In genomic region chr4:64713256-64713840, GRCh38 we compare ENCODE assay signal across 8 cellular contexts.
A peak's percentile ranks its signal among the peaks of the same experiment; 100 is the strongest.
DNase-seq lines count a peak whose midpoint lies in the region; ATAC-seq and FAIRE-seq lines count a peak whose summit lies in the region.

No MANE protein-coding gene starts in this region.

- no peak for FAIRE-seq in HTR-8/SVneo (lab: Jason Lieb, UNC)

- ATAC-seq in GM18858 (IDR thresholded peaks at IDR 0.05; ENCODE audit: unreplicated experiment) (peak; percentile 76), HG03432 (IDR thresholded peaks at IDR 0.05; ENCODE audit: unreplicated experiment) (peak; percentile 74)

- in situ Hi-C loops in SK-MEL-5 (cut with HindIII; ENCODE audit: low pct_unique_long_range_greater_than_20kb, low sequenced_read_pairs): no loop called here

- DNase-seq in AML-193 (lab: John Stamatoyannopoulos, UW) (peak; percentile 23 to 37), SK-MEL-5 (ENCODE audit: low read depth, low spot score) (peak; percentile 59), inferior parietal cortex (ENCODE audit: extremely low spot score) (peak; percentile 38), NCI-H128 (lab: John Stamatoyannopoulos, UW; ENCODE audit: unreplicated experiment) (no peak), HTR-8/SVneo (ENCODE audit: insufficient read length, low spot score) (no peak), nucleus accumbens (lab: John Stamatoyannopoulos, UW) (no peak)

Comparison
In these comparisons a context has a peak if more than half of its experiments do, and no peak if none do; other contexts are left out.
1. DNase-seq: peak in AML-193 (2 of 2), SK-MEL-5 (single experiment) and inferior parietal cortex (single experiment); none in NCI-H128 (single experiment), HTR-8/SVneo (single experiment) and nucleus accumbens (0 of 56).